Comparison of ENCODE assay signal across 8 cellular contexts in the genomic region with DNA sequence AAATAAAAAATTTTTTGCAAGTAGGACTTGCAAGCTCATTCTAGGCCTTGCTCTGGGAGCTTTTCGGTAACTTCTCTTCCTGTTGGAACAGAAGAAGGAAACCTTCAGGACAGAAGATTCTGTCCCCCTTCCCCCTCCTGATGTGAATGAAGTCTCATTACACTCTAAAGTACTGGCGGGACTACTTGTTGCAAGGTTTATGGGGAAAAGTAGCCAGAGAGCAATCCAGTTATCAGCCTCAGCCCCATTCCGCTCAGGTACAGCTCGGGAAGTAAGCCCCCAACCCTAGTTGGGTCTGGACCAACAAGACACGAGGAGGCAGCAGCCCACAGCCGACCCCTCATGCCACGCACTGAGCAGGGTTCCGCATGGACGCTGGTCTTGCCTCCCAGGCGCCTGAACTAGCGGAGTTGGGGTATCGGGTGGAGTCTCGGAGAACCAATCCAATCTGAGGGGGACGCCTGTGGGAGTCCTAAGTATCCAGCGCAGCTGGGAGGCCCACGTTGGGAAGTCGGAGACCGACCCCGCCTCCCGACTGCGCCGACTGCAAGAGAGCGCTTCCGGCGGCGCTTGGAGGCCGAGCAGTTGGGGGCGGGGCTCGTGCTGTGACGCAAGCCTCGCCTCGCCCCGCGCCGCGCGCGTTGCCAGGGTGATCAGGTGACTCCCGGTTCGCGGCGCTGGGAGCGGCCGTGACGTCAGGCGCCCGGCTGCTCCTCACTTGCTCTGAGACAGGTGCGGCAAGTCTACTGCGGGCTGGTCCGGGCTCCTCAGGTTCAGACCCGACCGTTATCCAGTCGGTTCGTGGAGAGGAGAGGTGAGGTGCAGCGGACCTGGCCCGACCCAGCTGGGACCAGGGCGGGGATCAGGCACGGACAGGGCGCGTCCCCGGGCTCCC. TPM values are rescaled to one million over a fixed set of nuclear protein-coding genes. Genes with fewer than 3 reads are reported as not detected.
DNase-seq lines count a peak whose midpoint lies in the region; ATAC-seq and TF ChIP-seq lines count a peak whose summit lies in the region.

A gene with protein sequence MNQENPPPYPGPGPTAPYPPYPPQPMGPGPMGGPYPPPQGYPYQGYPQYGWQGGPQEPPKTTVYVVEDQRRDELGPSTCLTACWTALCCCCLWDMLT (plus strand): TSS at position 717 of the 895 bp plus-strand sequence. CDS start 19,278 bp downstream, outside the sequence.

- H3K4ac ChIP-seq in trophoblast cell (ENCODE audit: low read depth, low read length): peak within 1 kb of the TSS; percentile 37

- intact Hi-C loops in cardiac septum (cut with DNase I) (loop anchor here (5.0 kb wide), 1 partner anchor 173 kb away; a partner anchor contains a TSS), transverse colon (cut with DNase I; ENCODE audit: low total_unique reads) (loop anchor here (2.0 to 10.0 kb wide), 2 partner anchors 66 to 170 kb away; a partner anchor contains a TSS)

- no peak within 1 kb of the TSS for H2AK5ac ChIP-seq in trophoblast cell (ENCODE audit: low read length)

- H3K36me3 ChIP-seq in trophoblast cell (ENCODE audit: control insufficient read depth in 1 of 2, insufficient read depth in 2 of 2, low read length in 2 of 2): no peaks in the 10 kb centered on the region
- H3K36me3 ChIP-seq in transverse colon: no peaks in the 10 kb centered on the region

- peaks cover 13% of the 10 kb centered on the region for H3K79me1 ChIP-seq in trophoblast cell (ENCODE audit: low read length)

- H3K9ac ChIP-seq in trophoblast cell (ENCODE audit: low read length): peak within 1 kb of the TSS; percentile 81

- peak; percentile 84 for TF ChIP-seq EP300 in transverse colon (IDR thresholded peaks at IDR 0.05; ENCODE audit: low read depth)

- ATAC-seq in HG02763 (IDR thresholded peaks at IDR 0.05; ENCODE audit: unreplicated experiment): peak; percentile 90

- H4K12ac ChIP-seq in trophoblast cell (ENCODE audit: low read depth, low read length): peak within 1 kb of the TSS; percentile 84

- peak within 1 kb of the TSS; percentile 86 for H4K8ac ChIP-seq in trophoblast cell (ENCODE audit: low read depth, low read length)

- peak within 1 kb of the TSS; percentile 78 for H3K14ac ChIP-seq in trophoblast cell (ENCODE audit: low read length)

- TF ChIP-seq POLR2A in transverse colon (IDR thresholded peaks at IDR 0.05): peak; percentile 96

- peak within 1 kb of the TSS; percentile 29 for H2BK120ac ChIP-seq in trophoblast cell (ENCODE audit: insufficient read depth, low read length, poor library complexity)

- H2BK12ac ChIP-seq in trophoblast cell (ENCODE audit: low read length): peak within 1 kb of the TSS; percentile 2

- peak within 1 kb of the TSS; percentile 74 for H4K91ac ChIP-seq in trophoblast cell (ENCODE audit: low read depth, low read length)

- H3K27me3 ChIP-seq in trophoblast cell (ENCODE audit: insufficient read depth, low read length) (no peaks in the 10 kb centered on the region), transverse colon (no peaks in the 10 kb centered on the region)

- no peak within 1 kb of the TSS for H3K23ac ChIP-seq in trophoblast cell (ENCODE audit: low read length)

- H3K4me1 ChIP-seq in trophoblast cell (ENCODE audit: control insufficient read depth in 1 of 2, insufficient read depth in 2 of 2, low read length in 2 of 2) (peaks cover 2 to 6% of the 10 kb centered on the region in 2 experiments), transverse colon (peaks cover 9 to 40% (median 28%) of the 10 kb centered on the region in 4 donors)

- H3K4me2 ChIP-seq in trophoblast cell (ENCODE audit: low read length): peak within 1 kb of the TSS; percentile 65

- peaks cover 3% of the 10 kb centered on the region for H3K79me2 ChIP-seq in trophoblast cell (ENCODE audit: control insufficient read depth, insufficient read depth, low read length, poor library complexity)

- WGBS in adipose tissue, 3 donors: 1 to 2% (median 2%) methylated on average over 49 to 61 of the region's 61 CpGs
- WGBS in trophoblast cell (ENCODE audit: extremely low coverage, insufficient coverage, insufficient read length): no CpG with 5 or more reads among the region's 61 CpGs
- WGBS in transverse colon (ENCODE audit: low coverage in 1 of 2), 2 donors: 13% methylated on average over 9 of the region's 61 CpGs; no CpG with 5 or more reads in 1 of the 2 donors

- peak within 1 kb of the TSS; percentile 96 for H2AFZ ChIP-seq in trophoblast cell (ENCODE audit: insufficient read depth, low read length, poor library complexity)

- in situ Hi-C loops in transverse colon (cut with MboI; ENCODE audit: low pct_ligation_motif_present in 1 of 4, low pct_unique_long_range_greater_than_20kb in 1 of 4, low sequenced_read_pairs in 3 of 4): loop anchor here in 3 of 4 donors (25.0 kb wide), 1 partner anchor 387 kb away; a partner anchor contains a TSS

- H2BK5ac ChIP-seq in trophoblast cell (ENCODE audit: low read depth, low read length, poor library complexity): peak within 1 kb of the TSS; percentile 44

- peak; percentile 96 for DNase-seq in NCI-H1436 (lab: John Stamatoyannopoulos, UW)
- DNase-seq in SW480 (ENCODE audit: low spot score): peak; percentile 97
- peak; percentile 99 for DNase-seq in cardiac septum (ENCODE audit: low spot score)
- DNase-seq in trophoblast cell: peak; percentile 99
- DNase-seq in transverse colon: peak; percentile 99

- peaks cover 1% of the 10 kb centered on the region for H3K9me3 ChIP-seq in trophoblast cell (ENCODE audit: insufficient read depth, low read depth, low read length)
- no peaks in the 10 kb centered on the region for H3K9me3 ChIP-seq in transverse colon

- peak within 1 kb of the TSS; percentile 51 for H3K18ac ChIP-seq in trophoblast cell (ENCODE audit: low read length)

- H3K4me3 ChIP-seq in GM12875 (ENCODE audit: low read depth, low read length) (peak within 1 kb of the TSS; percentile 96), trophoblast cell (ENCODE audit: low read depth, low read length) (peak within 1 kb of the TSS; percentile 87), transverse colon (peak within 1 kb of the TSS; percentile 76 to 98 (median 90))

- peak within 1 kb of the TSS; percentile 75 for H3K27ac ChIP-seq in adipose tissue (ENCODE audit: low read depth, low read length)
- H3K27ac ChIP-seq in trophoblast cell (ENCODE audit: low read depth, low read length): peak within 1 kb of the TSS; percentile 38
- H3K27ac ChIP-seq in transverse colon: peak within 1 kb of the TSS; percentile 97 to 100 (median 100)

- TF ChIP-seq CTCF in GM12875 (IDR thresholded peaks at IDR 0.05; ENCODE audit: borderline replicate concordance, insufficient read depth, low read depth, low read length) (no peak), transverse colon (IDR thresholded peaks at IDR 0.05) (no peak)

RNA-seq across cellular contexts. Expression of the gene that starts here (rescaled TPM):
- 100 to 1,000 TPM in 2 of 3 donors, 10 to 100 TPM in 1; 72.8 to 218 (median 107) TPM for polyA plus RNA-seq in adipose tissue
- total RNA-seq in cardiac septum (111 TPM), transverse colon (100 to 1,000 TPM in 2 of 4 donors, 10 to 100 TPM in 2; 32.8 to 264 (median 107) TPM)
- polyA plus RNA-seq in trophoblast cell (2013): 16.4 and 16.5 TPM in 2 replicates

Comparison
In these comparisons a context has a peak if more than half of its experiments do, and no peak if none do; other contexts are left out.
1. Peak in every context shown above with its lines: DNase-seq, ATAC-seq, H3K4me3 ChIP-seq and H3K27ac ChIP-seq.
2. H3K27ac ChIP-seq: peak in every context shown above with its lines; median percentile 100 in transverse colon; 75 in adipose tissue; 38 in trophoblast cell.